In the genomic region with DNA sequence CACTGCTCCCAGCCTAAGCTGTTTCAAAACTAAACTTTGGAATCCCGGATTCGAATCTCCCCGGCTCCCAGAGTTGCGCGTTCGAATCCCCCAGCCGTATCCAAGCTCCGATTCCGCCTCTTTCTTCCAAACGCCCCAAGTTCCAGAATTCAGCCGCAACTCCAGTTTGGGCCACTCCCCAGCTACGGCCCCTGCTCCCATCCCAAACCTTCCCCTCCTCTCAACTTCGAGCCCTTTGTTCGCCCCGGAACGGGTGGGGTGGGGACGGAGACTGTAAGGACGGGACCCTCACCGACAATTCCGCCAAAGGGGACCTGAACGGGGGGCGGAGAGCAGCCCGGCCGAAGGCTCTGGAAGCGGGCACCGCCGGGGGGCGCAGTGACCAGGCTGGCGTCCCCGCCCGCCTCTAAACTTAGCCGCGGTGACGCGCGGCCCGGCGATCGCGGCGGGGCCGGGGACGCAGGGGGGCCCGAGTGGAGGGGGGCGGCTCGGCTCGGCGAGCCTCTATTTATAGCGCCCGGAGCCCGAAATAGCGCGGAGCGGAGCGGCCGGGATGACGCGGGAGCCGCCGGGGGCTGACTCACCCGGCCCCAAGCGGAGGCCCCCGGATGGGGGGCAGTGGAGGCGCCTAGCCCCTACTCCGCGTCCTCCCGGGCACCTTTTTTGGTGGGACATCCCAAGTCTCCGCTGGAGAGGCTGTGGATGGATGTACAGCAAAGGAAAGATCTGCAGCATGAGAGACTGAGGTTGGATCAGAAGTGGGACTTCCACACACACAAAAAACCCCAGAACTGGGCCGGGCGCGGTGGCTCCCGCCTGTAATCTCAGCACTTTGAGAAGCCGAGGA, we compare ENCODE assay signal across 1 cellular context.
TF ChIP-seq lines count a peak whose summit lies in the region.

No MANE protein-coding gene starts in this region.

TF ChIP-seq in HEK293, 187 proteins besides CTCF, POLR2A, EP300 and RAD21 (continued from another document and continues in another):
- peak; percentile 34; the same call in 1 of the 2 replicates for TF ChIP-seq ZNF664 (tag by site-specific recombination; IDR thresholded peaks at IDR 0.05)
- no peak for TF ChIP-seq ZNF747 (tag by site-specific recombination; IDR thresholded peaks at IDR 0.05)
- TF ChIP-seq ZNF624 (tag by site-specific recombination; IDR thresholded peaks at IDR 0.05) = no peak
- TF ChIP-seq ZNF335 (tag by site-specific recombination; conservative IDR thresholded peaks at IDR 0.05) = peak; percentile 58
- no peak for TF ChIP-seq ZIC2 (tag by site-specific recombination; IDR thresholded peaks at IDR 0.05)
- no peak for TF ChIP-seq SP7 (tag by site-specific recombination; IDR thresholded peaks at IDR 0.05)
- TF ChIP-seq, protein P1, sequence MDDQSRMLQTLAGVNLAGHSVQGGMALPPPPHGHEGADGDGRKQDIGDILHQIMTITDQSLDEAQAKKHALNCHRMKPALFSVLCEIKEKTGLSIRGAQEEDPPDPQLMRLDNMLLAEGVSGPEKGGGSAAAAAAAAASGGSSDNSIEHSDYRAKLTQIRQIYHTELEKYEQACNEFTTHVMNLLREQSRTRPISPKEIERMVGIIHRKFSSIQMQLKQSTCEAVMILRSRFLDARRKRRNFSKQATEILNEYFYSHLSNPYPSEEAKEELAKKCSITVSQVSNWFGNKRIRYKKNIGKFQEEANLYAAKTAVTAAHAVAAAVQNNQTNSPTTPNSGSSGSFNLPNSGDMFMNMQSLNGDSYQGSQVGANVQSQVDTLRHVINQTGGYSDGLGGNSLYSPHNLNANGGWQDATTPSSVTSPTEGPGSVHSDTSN (CRISPR knock-in tag; IDR thresholded peaks at IDR 0.05) = no peak
- no peak for TF ChIP-seq ZNF610 (tag by site-specific recombination; IDR thresholded peaks at IDR 0.05; ENCODE audit: borderline replicate concordance)
- TF ChIP-seq, protein P2, sequence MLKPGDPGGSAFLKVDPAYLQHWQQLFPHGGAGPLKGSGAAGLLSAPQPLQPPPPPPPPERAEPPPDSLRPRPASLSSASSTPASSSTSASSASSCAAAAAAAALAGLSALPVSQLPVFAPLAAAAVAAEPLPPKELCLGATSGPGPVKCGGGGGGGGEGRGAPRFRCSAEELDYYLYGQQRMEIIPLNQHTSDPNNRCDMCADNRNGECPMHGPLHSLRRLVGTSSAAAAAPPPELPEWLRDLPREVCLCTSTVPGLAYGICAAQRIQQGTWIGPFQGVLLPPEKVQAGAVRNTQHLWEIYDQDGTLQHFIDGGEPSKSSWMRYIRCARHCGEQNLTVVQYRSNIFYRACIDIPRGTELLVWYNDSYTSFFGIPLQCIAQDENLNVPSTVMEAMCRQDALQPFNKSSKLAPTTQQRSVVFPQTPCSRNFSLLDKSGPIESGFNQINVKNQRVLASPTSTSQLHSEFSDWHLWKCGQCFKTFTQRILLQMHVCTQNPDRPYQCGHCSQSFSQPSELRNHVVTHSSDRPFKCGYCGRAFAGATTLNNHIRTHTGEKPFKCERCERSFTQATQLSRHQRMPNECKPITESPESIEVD (tag by site-specific recombination; IDR thresholded peaks at IDR 0.05) = no peak
- 0 out of 2 replicates have a peak, but pooled peaks have one; percentile 32 for TF ChIP-seq MZF1 (tag by site-specific recombination; IDR thresholded peaks at IDR 0.05; ENCODE audit: borderline replicate concordance)
- no peak for TF ChIP-seq ZNF324 (tag by site-specific recombination; IDR thresholded peaks at IDR 0.05)
- no peak for TF ChIP-seq ZNF140 (tag by site-specific recombination; IDR thresholded peaks at IDR 0.05)
- TF ChIP-seq ZNF768 (tag by site-specific recombination; IDR thresholded peaks at IDR 0.05) = no peak
- no peak for TF ChIP-seq TSHZ1 (tag by site-specific recombination; IDR thresholded peaks at IDR 0.05; ENCODE audit: borderline replicate concordance)
- no peak for TF ChIP-seq ZFHX2 (tag by site-specific recombination; conservative IDR thresholded peaks at IDR 0.05)
- no peak for TF ChIP-seq ZSCAN5A (tag by site-specific recombination; IDR thresholded peaks at IDR 0.05)
- TF ChIP-seq ZNF639 (tag by site-specific recombination; IDR thresholded peaks at IDR 0.05) = no peak
- TF ChIP-seq EGR2 (tag by site-specific recombination; IDR thresholded peaks at IDR 0.05; ENCODE audit: low read depth) = no peak
- no peak for TF ChIP-seq ZNF792 (tag by site-specific recombination; IDR thresholded peaks at IDR 0.05)
- peak; percentile 76; the same call in 1 of the 2 replicates for TF ChIP-seq ZFP37 (tag by site-specific recombination; IDR thresholded peaks at IDR 0.05)
- TF ChIP-seq SCRT1 (tag by site-specific recombination; IDR thresholded peaks at IDR 0.05; ENCODE audit: borderline replicate concordance) = no peak
- TF ChIP-seq ZNF488 (tag by site-specific recombination; IDR thresholded peaks at IDR 0.05) = no peak
- no peak for TF ChIP-seq ZNF501 (tag by site-specific recombination; IDR thresholded peaks at IDR 0.05)
- TF ChIP-seq, protein P3, sequence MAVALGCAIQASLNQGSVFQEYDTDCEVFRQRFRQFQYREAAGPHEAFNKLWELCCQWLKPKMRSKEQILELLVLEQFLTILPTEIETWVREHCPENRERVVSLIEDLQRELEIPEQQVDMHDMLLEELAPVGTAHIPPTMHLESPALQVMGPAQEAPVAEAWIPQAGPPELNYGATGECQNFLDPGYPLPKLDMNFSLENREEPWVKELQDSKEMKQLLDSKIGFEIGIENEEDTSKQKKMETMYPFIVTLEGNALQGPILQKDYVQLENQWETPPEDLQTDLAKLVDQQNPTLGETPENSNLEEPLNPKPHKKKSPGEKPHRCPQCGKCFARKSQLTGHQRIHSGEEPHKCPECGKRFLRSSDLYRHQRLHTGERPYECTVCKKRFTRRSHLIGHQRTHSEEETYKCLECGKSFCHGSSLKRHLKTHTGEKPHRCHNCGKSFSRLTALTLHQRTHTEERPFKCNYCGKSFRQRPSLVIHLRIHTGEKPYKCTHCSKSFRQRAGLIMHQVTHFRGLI (tag by site-specific recombination; IDR thresholded peaks at IDR 0.05) = no peak
- TF ChIP-seq SP2 (tag by site-specific recombination; IDR thresholded peaks at IDR 0.05) = peak; percentile 14; the same call in 1 of the 2 replicates
- no peak for TF ChIP-seq ZNF169 (tag by site-specific recombination; IDR thresholded peaks at IDR 0.05)
- TF ChIP-seq, protein P4, sequence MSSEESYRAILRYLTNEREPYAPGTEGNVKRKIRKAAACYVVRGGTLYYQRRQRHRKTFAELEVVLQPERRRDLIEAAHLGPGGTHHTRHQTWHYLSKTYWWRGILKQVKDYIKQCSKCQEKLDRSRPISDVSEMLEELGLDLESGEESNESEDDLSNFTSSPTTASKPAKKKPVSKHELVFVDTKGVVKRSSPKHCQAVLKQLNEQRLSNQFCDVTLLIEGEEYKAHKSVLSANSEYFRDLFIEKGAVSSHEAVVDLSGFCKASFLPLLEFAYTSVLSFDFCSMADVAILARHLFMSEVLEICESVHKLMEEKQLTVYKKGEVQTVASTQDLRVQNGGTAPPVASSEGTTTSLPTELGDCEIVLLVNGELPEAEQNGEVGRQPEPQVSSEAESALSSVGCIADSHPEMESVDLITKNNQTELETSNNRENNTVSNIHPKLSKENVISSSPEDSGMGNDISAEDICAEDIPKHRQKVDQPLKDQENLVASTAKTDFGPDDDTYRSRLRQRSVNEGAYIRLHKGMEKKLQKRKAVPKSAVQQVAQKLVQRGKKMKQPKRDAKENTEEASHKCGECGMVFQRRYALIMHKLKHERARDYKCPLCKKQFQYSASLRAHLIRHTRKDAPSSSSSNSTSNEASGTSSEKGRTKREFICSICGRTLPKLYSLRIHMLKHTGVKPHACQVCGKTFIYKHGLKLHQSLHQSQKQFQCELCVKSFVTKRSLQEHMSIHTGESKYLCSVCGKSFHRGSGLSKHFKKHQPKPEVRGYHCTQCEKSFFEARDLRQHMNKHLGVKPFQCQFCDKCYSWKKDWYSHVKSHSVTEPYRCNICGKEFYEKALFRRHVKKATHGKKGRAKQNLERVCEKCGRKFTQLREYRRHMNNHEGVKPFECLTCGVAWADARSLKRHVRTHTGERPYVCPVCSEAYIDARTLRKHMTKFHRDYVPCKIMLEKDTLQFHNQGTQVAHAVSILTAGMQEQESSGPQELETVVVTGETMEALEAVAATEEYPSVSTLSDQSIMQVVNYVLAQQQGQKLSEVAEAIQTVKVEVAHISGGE (tag by site-specific recombination; conservative IDR thresholded peaks at IDR 0.05; ENCODE audit: low read depth) = peak; percentile 42; the same call in 1 of the 2 replicates
- TF ChIP-seq ZNF654 (tag by site-specific recombination; IDR thresholded peaks at IDR 0.05; ENCODE audit: low read depth) = no peak; the same call in 1 of the 2 replicates
- peak; percentile 66 for TF ChIP-seq ZNF341 (tag by site-specific recombination; IDR thresholded peaks at IDR 0.05; ENCODE audit: low read depth)
- TF ChIP-seq ZNF514 (tag by site-specific recombination; IDR thresholded peaks at IDR 0.05) = no peak
- peak; percentile 23; the same call in 1 of the 2 replicates for TF ChIP-seq ZBTB20 (tag by site-specific recombination; IDR thresholded peaks at IDR 0.05)
- TF ChIP-seq WT1 (tag by site-specific recombination; IDR thresholded peaks at IDR 0.05) = no peak
- TF ChIP-seq ZNF146 (tag by site-specific recombination; IDR thresholded peaks at IDR 0.05) = no peak
- TF ChIP-seq ZSCAN4 (tag by site-specific recombination; IDR thresholded peaks at IDR 0.05) = no peak
- no peak for TF ChIP-seq HOXA7 (CRISPR knock-in tag; IDR thresholded peaks at IDR 0.05; ENCODE audit: borderline replicate concordance)
- no peak for TF ChIP-seq ZNF473 (tag by site-specific recombination; IDR thresholded peaks at IDR 0.05)
- no peak for TF ChIP-seq ZNF548 (tag by site-specific recombination; IDR thresholded peaks at IDR 0.05)
- peak; percentile 27; the same call in 1 of the 2 replicates for TF ChIP-seq ZNF692 (tag by site-specific recombination; IDR thresholded peaks at IDR 0.05)
- no peak for TF ChIP-seq ZNF658 (tag by site-specific recombination; IDR thresholded peaks at IDR 0.05)
- peak; percentile 41; the same call in 1 of the 2 replicates for TF ChIP-seq ZBTB48 (tag by site-specific recombination; IDR thresholded peaks at IDR 0.05)
